Comparison of ENCODE assay signal across 1 cellular context in genomic region chr7:38000272-38000671, GRCh38.
TF ChIP-seq lines count a peak whose summit lies in the region.

No MANE protein-coding gene starts in this region.

TF ChIP-seq in A549, 52 proteins besides CTCF, POLR2A, EP300 and RAD21 (continued from another document):
- TF ChIP-seq, protein P1, sequence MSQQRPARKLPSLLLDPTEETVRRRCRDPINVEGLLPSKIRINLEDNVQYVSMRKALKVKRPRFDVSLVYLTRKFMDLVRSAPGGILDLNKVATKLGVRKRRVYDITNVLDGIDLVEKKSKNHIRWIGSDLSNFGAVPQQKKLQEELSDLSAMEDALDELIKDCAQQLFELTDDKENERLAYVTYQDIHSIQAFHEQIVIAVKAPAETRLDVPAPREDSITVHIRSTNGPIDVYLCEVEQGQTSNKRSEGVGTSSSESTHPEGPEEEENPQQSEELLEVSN (IDR thresholded peaks at IDR 0.05; ENCODE audit: borderline replicate concordance, low read depth) = no peak
- TF ChIP-seq JUN (IDR thresholded peaks at IDR 0.05) = no peak
- no peak for TF ChIP-seq HDAC2 (IDR thresholded peaks at IDR 0.05)
- no peak for TF ChIP-seq FOSL2 (IDR thresholded peaks at IDR 0.05)
- TF ChIP-seq FOSL2 (CRISPR knock-in tag; IDR thresholded peaks at IDR 0.05) = no peak
- TF ChIP-seq SREBF2 (IDR thresholded peaks at IDR 0.05) = no peak
- no peak for TF ChIP-seq BHLHE40 (IDR thresholded peaks at IDR 0.05; ENCODE audit: low read depth, low read length)
